ENCODE assay signal across 1 cellular context in genomic region chr11:106091480-106092123, GRCh38.
TF ChIP-seq lines count a peak whose summit lies in the region.

No MANE protein-coding gene starts in this region.

TF ChIP-seq in GM23338, 12 proteins besides CTCF, POLR2A, EP300 and RAD21 (continued from another document):
- TF ChIP-seq ZNF462 (CRISPR knock-in tag; IDR thresholded peaks at IDR 0.05), result no peak
- no peak for TF ChIP-seq POLR2AphosphoS5 (IDR thresholded peaks at IDR 0.05; ENCODE audit: low read depth)
- TF ChIP-seq NANOG (IDR thresholded peaks at IDR 0.05; ENCODE audit: borderline replicate concordance), result no peak
- no peak for TF ChIP-seq JUNB (IDR thresholded peaks at IDR 0.05; ENCODE audit: unreplicated experiment)
- TF ChIP-seq EZH2 (IDR thresholded peaks at IDR 0.05; ENCODE audit: low read depth, unreplicated experiment), result no peak
- no peak for TF ChIP-seq ZNF331 (CRISPR knock-in tag; IDR thresholded peaks at IDR 0.05; ENCODE audit: low read depth)
- TF ChIP-seq ETS1 (IDR thresholded peaks at IDR 0.05), result no peak
- TF ChIP-seq REST (IDR thresholded peaks at IDR 0.05; ENCODE audit: unreplicated experiment), result no peak
